Comparison of ENCODE assay signal across 16 cellular contexts in the genomic region with DNA sequence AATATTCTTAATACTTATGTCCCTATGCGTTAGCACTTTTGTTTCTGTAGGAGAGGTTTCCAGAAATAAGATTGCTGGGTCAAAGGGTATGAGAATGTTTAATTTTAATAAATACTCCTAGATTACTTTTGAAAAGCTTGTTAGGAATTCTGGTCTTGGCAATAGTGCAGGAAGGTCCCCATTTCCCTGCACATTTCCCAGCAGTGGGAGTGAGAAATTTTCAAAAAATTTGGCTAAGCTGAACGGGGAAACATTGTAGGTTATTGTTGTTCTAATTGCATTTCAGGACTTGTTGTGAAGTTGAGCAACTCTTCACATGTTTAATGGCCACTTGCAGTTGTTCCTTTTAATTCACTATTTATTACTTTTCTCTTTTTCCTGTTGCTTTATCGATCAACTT. TPM values are rescaled to one million over a fixed set of nuclear protein-coding genes. Genes with fewer than 3 reads are reported as not detected.
DNase-seq lines count a peak whose midpoint lies in the region; ATAC-seq, FAIRE-seq and TF ChIP-seq lines count a peak whose summit lies in the region.
"Had no signal": no experiment of that assay in that cellular context is flagged by ENCODE, and none has a peak within 500 bp of the region (broad histone marks: within the 10 kb centered on the region; RNA-seq: fewer than 3 reads in every experiment).

No MANE protein-coding gene starts in this region.

- H3K27me3 Mint-ChIP-seq in immature natural killer cell (ENCODE audit: low read depth in 3 of 3): no peaks in the 10 kb centered on the region

- no peaks in the 10 kb centered on the region for H3K9me3 ChIP-seq in gastrocnemius medialis

- H3K27ac Mint-ChIP-seq in immature natural killer cell: peak overlapping the region; percentile 23 to 88 (median 60)
- H3K27ac Mint-ChIP-seq: GM23338; stimulated activated memory B cell treated with anti-CD40 and anti-IgM and Interleukin-4, amounts not matched to agents 10 μg/mL and 1 μg/mL and 100 μg/mL, for 72 hours; T-helper 1 cell treated with Interleukin-12 subunit alpha and Interleukin-12 subunit beta and Interleukin-4 antibody, amounts not matched to agents 30 μg/mL and 1 μg/mL, for 36 hours had no signal

- in situ Hi-C loops in brain microvascular endothelial cell (cut with HindIII; ENCODE audit: low pct_ligation_motif_present, low sequenced_read_pairs): no loop called here
- in situ Hi-C loops in gastrocnemius medialis (cut with MboI; ENCODE audit: low sequenced_read_pairs in 4 of 4): no loop called here

- FAIRE-seq in RCC 7860 (lab: Jason Lieb, UNC): no peak

- ATAC-seq in gastrocnemius medialis: no peak
- ATAC-seq: GM23338; stimulated activated memory B cell treated with anti-CD40 and anti-IgM and Interleukin-4, amounts not matched to agents 10 μg/mL and 1 μg/mL and 100 μg/mL, for 72 hours had no signal

- no peaks in the 10 kb centered on the region for H3K9me3 Mint-ChIP-seq in immature natural killer cell
- H3K9me3 Mint-ChIP-seq: stimulated activated memory B cell treated with anti-CD40 and anti-IgM and Interleukin-4, amounts not matched to agents 10 μg/mL and 1 μg/mL and 100 μg/mL, for 72 hours; T-helper 1 cell treated with Interleukin-12 subunit alpha and Interleukin-12 subunit beta and Interleukin-4 antibody, amounts not matched to agents 30 μg/mL and 1 μg/mL, for 36 hours had no signal

- peak overlapping the region in 2 of 5 donors; percentile 17 to 42 for H3K4me3 Mint-ChIP-seq in immature natural killer cell
- H3K4me3 Mint-ChIP-seq: GM23338; stimulated activated memory B cell treated with anti-CD40 and anti-IgM and Interleukin-4, amounts not matched to agents 10 μg/mL and 1 μg/mL and 100 μg/mL, for 72 hours; T-helper 1 cell treated with Interleukin-12 subunit alpha and Interleukin-12 subunit beta and Interleukin-4 antibody, amounts not matched to agents 30 μg/mL and 1 μg/mL, for 36 hours had no signal

- no peaks in the 10 kb centered on the region for H3K36me3 Mint-ChIP-seq in immature natural killer cell
- H3K36me3 Mint-ChIP-seq: stimulated activated memory B cell treated with anti-CD40 and anti-IgM and Interleukin-4, amounts not matched to agents 10 μg/mL and 1 μg/mL and 100 μg/mL, for 72 hours had no signal

- peaks cover 78 to 80% of the 10 kb centered on the region in 2 donors for H3K4me1 Mint-ChIP-seq in immature natural killer cell

- H3K36me3 ChIP-seq in brain microvascular endothelial cell (replicated peaks) (peaks cover 35% of the 10 kb centered on the region), gastrocnemius medialis (no peaks in the 10 kb centered on the region)

- DNase-seq in AG10803 (ENCODE audit: low read depth) (peak; percentile 77), brain microvascular endothelial cell (no peak), immature natural killer cell (no peak), gastrocnemius medialis (no peak), RCC 7860 (ENCODE audit: low spot score) (no peak), NCI-H1436 treated with DMSO at 0.1 percent for 48 hours (lab: John Stamatoyannopoulos, UW) (no peak), NCI-H345 treated with DMSO at 0.1 percent for 48 hours (lab: John Stamatoyannopoulos, UW; ENCODE audit: unreplicated experiment) (no peak), HUDEP-2 (lab: John Stamatoyannopoulos, UW; ENCODE audit: unreplicated experiment in 76 of 76) (no peak)
- DNase-seq: activated CD4-positive, CD25-positive, alpha-beta regulatory T cell; islet precursor cell; NCI-H1417 treated with DMSO at 0.1 percent for 48 hours; nucleus accumbens had no signal

- intact Hi-C loops in gastrocnemius medialis (cut with DNase I; ENCODE audit: low total_unique reads): no loop called here

- no peak for TF ChIP-seq CTCF in AG10803 (conservative IDR thresholded peaks at IDR 0.05; ENCODE audit: low read length)
- TF ChIP-seq CTCF in brain microvascular endothelial cell (IDR thresholded peaks at IDR 0.05; ENCODE audit: low read depth, low read length, missing control alignments): no peak
- TF ChIP-seq CTCF in gastrocnemius medialis (IDR thresholded peaks at IDR 0.05 in 4 of 5, conservative IDR thresholded peaks at IDR 0.05 in 1 of 5): no peak

- H3K4me1 ChIP-seq in gastrocnemius medialis: peaks cover 0 to 15% of the 10 kb centered on the region in 2 donors

- no peak overlapping the region for H3K4me3 ChIP-seq in AG10803 (ENCODE audit: low read length)
- no peak overlapping the region for H3K4me3 ChIP-seq in brain microvascular endothelial cell (ENCODE audit: low read depth, low read length)
- no peak overlapping the region for H3K4me3 ChIP-seq in gastrocnemius medialis
- H3K4me3 ChIP-seq: GM23338 had no signal

- TF ChIP-seq POLR2A in gastrocnemius medialis (IDR thresholded peaks at IDR 0.05): no peak

- peak overlapping the region; percentile 92 for H3K27ac ChIP-seq in brain microvascular endothelial cell
- peak overlapping the region in 3 of 4 donors; percentile 6 to 46 (median 29) for H3K27ac ChIP-seq in gastrocnemius medialis
- H3K27ac ChIP-seq: RWPE1 had no signal

- H3K27me3 ChIP-seq in brain microvascular endothelial cell (replicated peaks) (no peaks in the 10 kb centered on the region), gastrocnemius medialis (no peaks in the 10 kb centered on the region)

RNA-seq across cellular contexts. Expression of a gene that starts 27.1 kb away (rescaled TPM):
- polyA plus RNA-seq in immature natural killer cell: 100 to 1,000 TPM; 192 to 270 (median 246) TPM
- total RNA-seq in gastrocnemius medialis: 100 to 1,000 TPM; 117 to 241 (median 152) TPM
